ENCODE assay signal across 1 cellular context in the genomic region with DNA sequence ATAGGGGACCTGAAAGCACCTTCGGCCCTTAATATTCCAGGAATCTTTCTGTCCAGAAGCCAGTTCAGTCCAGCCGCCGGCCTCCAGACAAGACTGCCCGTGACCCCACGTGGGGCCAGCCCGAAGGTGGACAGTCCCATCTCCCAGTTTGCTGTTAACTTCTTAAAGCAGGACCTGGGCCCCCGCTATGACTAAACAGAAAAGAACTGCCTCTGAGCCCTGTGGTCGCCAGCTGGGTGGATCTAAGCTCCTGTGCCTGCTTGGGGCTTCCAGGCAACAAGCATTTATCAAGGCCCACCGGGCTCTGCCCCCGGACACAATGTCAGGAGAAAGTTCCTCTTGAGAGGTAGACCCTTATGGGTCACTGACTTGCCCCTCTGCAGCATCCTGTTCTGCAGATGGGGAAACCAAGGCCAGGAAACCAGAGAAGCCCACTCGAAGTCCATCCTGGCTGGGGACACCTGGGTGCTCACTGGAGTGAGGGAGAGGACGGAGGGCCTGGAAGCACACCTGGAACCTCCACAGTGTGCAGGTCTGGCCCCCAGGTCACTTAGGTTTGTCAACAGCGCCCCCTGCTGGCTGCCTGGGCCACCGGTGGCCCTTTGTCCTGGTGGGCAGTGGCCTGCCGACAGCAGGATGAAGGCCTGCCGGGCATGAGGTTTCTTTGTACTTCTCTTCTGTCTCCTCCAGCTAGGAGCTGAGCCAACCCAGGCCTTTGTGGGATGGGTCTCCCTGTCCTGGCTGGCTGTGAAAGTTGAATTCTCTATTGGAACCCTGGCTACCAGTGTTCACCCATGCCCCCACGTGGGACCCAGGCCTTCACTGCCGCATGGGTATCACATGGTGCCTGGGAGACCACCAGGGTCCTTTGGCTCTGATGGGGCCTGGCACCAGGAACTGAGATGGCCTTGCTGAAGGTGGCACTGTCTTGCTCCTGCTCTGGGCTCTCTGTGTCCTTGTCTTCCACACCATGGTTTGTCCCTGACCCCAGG.
TF ChIP-seq lines count a peak whose summit lies in the region.

No MANE protein-coding gene starts in this region.

TF ChIP-seq in GM12878, 131 proteins besides CTCF, POLR2A, EP300 and RAD21:
- TF ChIP-seq, protein P1, sequence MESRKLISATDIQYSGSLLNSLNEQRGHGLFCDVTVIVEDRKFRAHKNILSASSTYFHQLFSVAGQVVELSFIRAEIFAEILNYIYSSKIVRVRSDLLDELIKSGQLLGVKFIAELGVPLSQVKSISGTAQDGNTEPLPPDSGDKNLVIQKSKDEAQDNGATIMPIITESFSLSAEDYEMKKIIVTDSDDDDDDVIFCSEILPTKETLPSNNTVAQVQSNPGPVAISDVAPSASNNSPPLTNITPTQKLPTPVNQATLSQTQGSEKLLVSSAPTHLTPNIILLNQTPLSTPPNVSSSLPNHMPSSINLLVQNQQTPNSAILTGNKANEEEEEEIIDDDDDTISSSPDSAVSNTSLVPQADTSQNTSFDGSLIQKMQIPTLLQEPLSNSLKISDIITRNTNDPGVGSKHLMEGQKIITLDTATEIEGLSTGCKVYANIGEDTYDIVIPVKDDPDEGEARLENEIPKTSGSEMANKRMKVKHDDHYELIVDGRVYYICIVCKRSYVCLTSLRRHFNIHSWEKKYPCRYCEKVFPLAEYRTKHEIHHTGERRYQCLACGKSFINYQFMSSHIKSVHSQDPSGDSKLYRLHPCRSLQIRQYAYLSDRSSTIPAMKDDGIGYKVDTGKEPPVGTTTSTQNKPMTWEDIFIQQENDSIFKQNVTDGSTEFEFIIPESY (IDR thresholded peaks at IDR 0.05) = no peak
- TF ChIP-seq BCL11A (IDR thresholded peaks at IDR 0.05; ENCODE audit: low read depth, low read length) (no peak), ZNF622 (IDR thresholded peaks at IDR 0.05) (no peak), SMC3 (IDR thresholded peaks at IDR 0.05; ENCODE audit: borderline replicate concordance, low read length) (peak; percentile 77), LARP7 (IDR thresholded peaks at IDR 0.05) (no peak), HCFC1 (IDR thresholded peaks at IDR 0.05; ENCODE audit: low read length) (no peak), NFXL1 (IDR thresholded peaks at IDR 0.05; ENCODE audit: borderline replicate concordance) (no peak), PAX5 (IDR thresholded peaks at IDR 0.05; ENCODE audit: borderline replicate concordance, low read depth, low read length) (0 out of 2 replicates have a peak, but pooled peaks have one; percentile 13), YBX1 (IDR thresholded peaks at IDR 0.05) (no peak), CHD1 (IDR thresholded peaks at IDR 0.05; ENCODE audit: low read depth, low read length) (no peak), STAT1 (conservative IDR thresholded peaks at IDR 0.05) (0 out of 2 replicates have a peak, but pooled peaks have one; percentile 45), IKZF1 (conservative IDR thresholded peaks at IDR 0.05) (0 out of 2 replicates have a peak, but pooled peaks have one; percentile 17), YY1 (IDR thresholded peaks at IDR 0.05; ENCODE audit: low read depth, low read length) (peak; percentile 56; the same call in 1 of the 2 replicates)
TF ChIP-seq in GM12878: peak in this region for 5.
